ENCODE assay signal across 19 cellular contexts in genomic region chr14:47389520-47389919, GRCh38.
"Had no signal": no experiment of that assay in that cellular context is flagged by ENCODE, and none has a peak within 500 bp of the region (broad histone marks: within the 10 kb centered on the region; RNA-seq: fewer than 3 reads in every experiment).

No MANE protein-coding gene starts in this region.

- H3K4me3 Mint-ChIP-seq: activated CD8-positive, alpha-beta memory T cell treated with anti-CD3 and anti-CD28 coated beads, Interleukin-2, amount 10 ng/mL, durations not matched to agents 7 days and 5 days; activated naive CD4-positive, alpha-beta T cell treated with anti-CD3 and anti-CD28 coated beads, Interleukin-2, amount 50 U/mL, for 24 hours; stimulated activated naive B cell treated with anti-CD40 and anti-IgM and Interleukin-4, amounts not matched to agents 10 μg/mL and 1 μg/mL and 100 μg/mL, for 72 hours; T-helper 2 cell treated with Interferon-gamma antibody and Interleukin-4, amounts not matched to agents 5 μg/mL and 100 μg/mL, for 36 hours had no signal

- H3K27ac Mint-ChIP-seq: activated CD8-positive, alpha-beta memory T cell treated with anti-CD3 and anti-CD28 coated beads, Interleukin-2, amount 10 ng/mL, durations not matched to agents 7 days and 5 days; activated naive CD4-positive, alpha-beta T cell treated with anti-CD3 and anti-CD28 coated beads, Interleukin-2, amount 50 U/mL, for 24 hours; stimulated activated naive B cell treated with anti-CD40 and anti-IgM and Interleukin-4, amounts not matched to agents 10 μg/mL and 1 μg/mL and 100 μg/mL, for 72 hours; T-helper 2 cell treated with Interferon-gamma antibody and Interleukin-4, amounts not matched to agents 5 μg/mL and 100 μg/mL, for 36 hours had no signal

- DNase-seq: activated CD4-positive, alpha-beta T cell treated with anti-CD3 and anti-CD28 coated beads for 1 hour; activated CD4-positive, alpha-beta T cell treated with anti-CD3 and anti-CD28 coated beads, Interleukin-2, amount 50 U/mL, for 48 hours; activated CD8-positive, alpha-beta memory T cell treated with anti-CD3 and anti-CD28 coated beads, Interleukin-2, amount 10 ng/mL, durations not matched to agents 7 days and 5 days; activated T-cell treated with anti-CD3 and anti-CD28 coated beads, Interleukin-2, amount 50 U/mL, for 1 hour; adrenal gland; esophagus squamous epithelium; lower lobe of right lung; midbrain; stimulated activated CD4-positive, alpha-beta T cell treated with anti-CD3 and anti-CD28 coated beads, Interleukin-2, amount 100 ng/mL, for 48 hours; stimulated activated naive B cell treated with anti-CD40 and anti-IgM and Interleukin-4, amounts not matched to agents 10 μg/mL and 1 μg/mL and 100 μg/mL, for 72 hours; SW 1271; thyroid gland had no signal

- H3K27me3 ChIP-seq: adrenal gland, cardiac muscle cell, esophagus squamous epithelium, hepatocyte, neutrophil, thyroid gland had no signal

- H3K79me2 ChIP-seq: hepatocyte had no signal

- H3K36me3 ChIP-seq: adrenal gland, cardiac muscle cell, esophagus squamous epithelium, lower lobe of right lung, neutrophil, thyroid gland had no signal

- H2AFZ ChIP-seq: hepatocyte had no signal

- H3K4me1 Mint-ChIP-seq: activated CD8-positive, alpha-beta memory T cell treated with anti-CD3 and anti-CD28 coated beads, Interleukin-2, amount 10 ng/mL, durations not matched to agents 7 days and 5 days; activated naive CD4-positive, alpha-beta T cell treated with anti-CD3 and anti-CD28 coated beads, Interleukin-2, amount 50 U/mL, for 24 hours; stimulated activated naive B cell treated with anti-CD40 and anti-IgM and Interleukin-4, amounts not matched to agents 10 μg/mL and 1 μg/mL and 100 μg/mL, for 72 hours had no signal

- FAIRE-seq: endothelial cell of umbilical vein, urothelium cell line had no signal

- H3K4me1 ChIP-seq: adrenal gland, esophagus squamous epithelium, lower lobe of right lung, thyroid gland had no signal

- H3K9me3 Mint-ChIP-seq: activated naive CD4-positive, alpha-beta T cell treated with anti-CD3 and anti-CD28 coated beads, Interleukin-2, amount 50 U/mL, for 24 hours; stimulated activated naive B cell treated with anti-CD40 and anti-IgM and Interleukin-4, amounts not matched to agents 10 μg/mL and 1 μg/mL and 100 μg/mL, for 72 hours had no signal

- H3K9me3 ChIP-seq: adrenal gland, esophagus squamous epithelium, lower lobe of right lung, neutrophil, thyroid gland had no signal

- H3K4me3 ChIP-seq: adrenal gland, cardiac muscle cell, esophagus squamous epithelium, hepatocyte, lower lobe of right lung, thyroid gland had no signal

- H3K36me3 Mint-ChIP-seq: activated CD8-positive, alpha-beta memory T cell treated with anti-CD3 and anti-CD28 coated beads, Interleukin-2, amount 10 ng/mL, durations not matched to agents 7 days and 5 days; activated naive CD4-positive, alpha-beta T cell treated with anti-CD3 and anti-CD28 coated beads, Interleukin-2, amount 50 U/mL, for 24 hours; stimulated activated naive B cell treated with anti-CD40 and anti-IgM and Interleukin-4, amounts not matched to agents 10 μg/mL and 1 μg/mL and 100 μg/mL, for 72 hours had no signal

- H3K4me2 ChIP-seq: hepatocyte had no signal

- H3K27ac ChIP-seq: adrenal gland, cardiac muscle cell, esophagus squamous epithelium, hepatocyte, lower lobe of right lung, neutrophil, thyroid gland had no signal

- H3K27me3 Mint-ChIP-seq: activated CD8-positive, alpha-beta memory T cell treated with anti-CD3 and anti-CD28 coated beads, Interleukin-2, amount 10 ng/mL, durations not matched to agents 7 days and 5 days; activated naive CD4-positive, alpha-beta T cell treated with anti-CD3 and anti-CD28 coated beads, Interleukin-2, amount 50 U/mL, for 24 hours; stimulated activated naive B cell treated with anti-CD40 and anti-IgM and Interleukin-4, amounts not matched to agents 10 μg/mL and 1 μg/mL and 100 μg/mL, for 72 hours had no signal

- ATAC-seq: activated CD8-positive, alpha-beta memory T cell treated with anti-CD3 and anti-CD28 coated beads, Interleukin-2, amount 10 ng/mL, durations not matched to agents 7 days and 5 days; stimulated activated naive B cell treated with anti-CD40 and anti-IgM and Interleukin-4, amounts not matched to agents 10 μg/mL and 1 μg/mL and 100 μg/mL, for 72 hours had no signal
